8 cellular contexts compared by ENCODE assay signal in the genomic region with DNA sequence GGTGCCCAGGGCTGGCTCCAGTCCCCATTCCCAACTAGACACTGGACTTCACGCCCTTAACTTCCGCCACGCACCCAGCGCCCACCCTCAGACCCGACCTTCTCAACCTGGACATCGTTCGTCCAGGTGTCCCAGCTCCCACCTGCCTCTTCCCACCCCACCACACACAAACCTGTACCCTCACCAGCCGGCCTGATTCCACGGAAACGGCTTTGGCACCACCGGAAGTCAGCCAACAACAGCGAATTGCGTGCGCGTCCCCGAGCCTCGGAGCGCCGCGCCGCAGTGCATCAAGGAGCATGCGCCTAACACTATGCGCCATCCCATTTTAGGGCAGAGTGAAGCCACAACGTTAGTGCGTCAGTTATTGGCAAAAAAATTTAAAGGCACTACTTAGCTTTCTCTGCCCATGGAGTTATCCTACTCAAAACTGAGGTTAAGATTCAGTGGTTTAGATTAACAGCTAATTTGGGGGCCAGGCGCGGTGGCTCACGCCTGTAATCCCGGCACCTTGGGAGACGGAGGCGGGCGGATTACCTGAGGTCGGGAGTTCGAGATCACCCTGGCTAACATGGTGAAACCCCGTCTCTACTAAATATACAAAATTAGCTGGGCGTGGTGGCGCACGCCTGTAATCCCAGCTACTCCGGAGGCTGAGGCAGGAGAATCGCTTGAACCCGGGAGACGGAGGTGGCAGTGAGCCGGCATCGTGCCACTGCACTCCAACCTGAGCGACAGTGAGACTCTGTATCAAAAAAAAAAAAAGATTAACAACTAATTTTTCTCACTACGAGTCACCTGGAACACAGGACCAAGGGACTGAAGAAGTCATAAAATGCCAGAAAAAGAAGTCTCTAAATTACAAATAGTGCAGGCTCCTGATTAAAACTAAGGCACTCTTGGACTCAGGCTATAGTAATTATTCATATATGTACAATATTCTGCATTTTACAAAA. TPM values are rescaled to one million over a fixed set of nuclear protein-coding genes. Genes with fewer than 3 reads are reported as not detected.
DNase-seq lines count a peak whose midpoint lies in the region; ATAC-seq and TF ChIP-seq lines count a peak whose summit lies in the region.

A gene with protein sequence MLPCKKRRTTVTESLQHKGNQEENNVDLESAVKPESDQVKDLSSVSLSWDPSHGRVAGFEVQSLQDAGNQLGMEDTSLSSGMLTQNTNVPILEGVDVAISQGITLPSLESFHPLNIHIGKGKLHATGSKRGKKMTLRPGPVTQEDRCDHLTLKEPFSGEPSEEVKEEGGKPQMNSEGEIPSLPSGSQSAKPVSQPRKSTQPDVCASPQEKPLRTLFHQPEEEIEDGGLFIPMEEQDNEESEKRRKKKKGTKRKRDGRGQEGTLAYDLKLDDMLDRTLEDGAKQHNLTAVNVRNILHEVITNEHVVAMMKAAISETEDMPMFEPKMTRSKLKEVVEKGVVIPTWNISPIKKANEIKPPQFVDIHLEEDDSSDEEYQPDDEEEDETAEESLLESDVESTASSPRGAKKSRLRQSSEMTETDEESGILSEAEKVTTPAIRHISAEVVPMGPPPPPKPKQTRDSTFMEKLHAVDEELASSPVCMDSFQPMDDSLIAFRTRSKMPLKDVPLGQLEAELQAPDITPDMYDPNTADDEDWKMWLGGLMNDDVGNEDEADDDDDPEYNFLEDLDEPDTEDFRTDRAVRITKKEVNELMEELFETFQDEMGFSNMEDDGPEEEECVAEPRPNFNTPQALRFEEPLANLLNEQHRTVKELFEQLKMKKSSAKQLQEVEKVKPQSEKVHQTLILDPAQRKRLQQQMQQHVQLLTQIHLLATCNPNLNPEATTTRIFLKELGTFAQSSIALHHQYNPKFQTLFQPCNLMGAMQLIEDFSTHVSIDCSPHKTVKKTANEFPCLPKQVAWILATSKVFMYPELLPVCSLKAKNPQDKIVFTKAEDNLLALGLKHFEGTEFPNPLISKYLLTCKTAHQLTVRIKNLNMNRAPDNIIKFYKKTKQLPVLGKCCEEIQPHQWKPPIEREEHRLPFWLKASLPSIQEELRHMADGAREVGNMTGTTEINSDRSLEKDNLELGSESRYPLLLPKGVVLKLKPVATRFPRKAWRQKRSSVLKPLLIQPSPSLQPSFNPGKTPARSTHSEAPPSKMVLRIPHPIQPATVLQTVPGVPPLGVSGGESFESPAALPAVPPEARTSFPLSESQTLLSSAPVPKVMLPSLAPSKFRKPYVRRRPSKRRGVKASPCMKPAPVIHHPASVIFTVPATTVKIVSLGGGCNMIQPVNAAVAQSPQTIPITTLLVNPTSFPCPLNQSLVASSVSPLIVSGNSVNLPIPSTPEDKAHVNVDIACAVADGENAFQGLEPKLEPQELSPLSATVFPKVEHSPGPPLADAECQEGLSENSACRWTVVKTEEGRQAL (N-terminal part only) (minus strand): TSS at position 240 of the 956 bp plus-strand sequence. CDS start 3,434 bp downstream, outside the sequence.

- H3K4me3 Mint-ChIP-seq in CD8-positive, alpha-beta memory T cell, result peak within 1 kb of the TSS; percentile 95 to 100 (median 98)
- peak within 1 kb of the TSS; percentile 99 for H3K4me3 Mint-ChIP-seq in endodermal cell

- H2BK12ac ChIP-seq in mesenchymal stem cell (ENCODE audit: low read length in 2 of 2), result no peak within 1 kb of the TSS

- peak within 1 kb of the TSS; percentile 88 for H3K27ac ChIP-seq in CD8-positive, alpha-beta memory T cell (ENCODE audit: low read depth, low read length)
- peak within 1 kb of the TSS; percentile 86 for H3K27ac ChIP-seq in OCI-LY1 (ENCODE audit: low read depth, low read length, poor library complexity, severe bottlenecking)
- peak within 1 kb of the TSS; percentile 6 for H3K27ac ChIP-seq in endodermal cell (ENCODE audit: low read depth, low read length)
- peak within 1 kb of the TSS; percentile 1 for H3K27ac ChIP-seq in mesenchymal stem cell (ENCODE audit: low read length, poor library complexity, severe bottlenecking)

- no peaks in the 10 kb centered on the region for H3K9me3 Mint-ChIP-seq in CD8-positive, alpha-beta memory T cell
- no peaks in the 10 kb centered on the region for H3K9me3 Mint-ChIP-seq in endodermal cell

- POLR2A ChIA-PET in CD8-positive, alpha-beta memory T cell (lab: Charles Lee), result no interaction called here

- CTCF ChIA-PET in CD8-positive, alpha-beta memory T cell (lab: Charles Lee), result interaction anchor here (1.0 to 1.3 kb wide), 2 partner anchors 8 to 579 kb away, joined by 3 read pairs; no protein-coding TSS in a partner anchor

- H3K23ac ChIP-seq in mesenchymal stem cell (ENCODE audit: low read length in 2 of 2), result peak within 1 kb of the TSS in 1 of 2 experiments; percentile 97

- H2AFZ ChIP-seq in OCI-LY1 (ENCODE audit: low read length), result peak within 1 kb of the TSS; percentile 30; the same call in 1 of the 2 replicates
- H2AFZ ChIP-seq in mesenchymal stem cell (ENCODE audit: low read depth, low read length), result peak within 1 kb of the TSS; percentile 75

- H3K4me1 ChIP-seq in CD8-positive, alpha-beta memory T cell (ENCODE audit: insufficient read depth, low read length), result peaks cover 41% of the 10 kb centered on the region
- peaks cover 41% of the 10 kb centered on the region for H3K4me1 ChIP-seq in OCI-LY1 (ENCODE audit: insufficient read depth, low read length, severe bottlenecking)
- H3K4me1 ChIP-seq in endodermal cell (ENCODE audit: control insufficient read depth, insufficient read depth, low read length), result no peaks in the 10 kb centered on the region
- H3K4me1 ChIP-seq in mesenchymal stem cell (ENCODE audit: control insufficient read depth, insufficient read depth, low read depth, low read length), result peaks cover 7% of the 10 kb centered on the region

- peak within 1 kb of the TSS; percentile 54 for H2BK120ac ChIP-seq in mesenchymal stem cell (ENCODE audit: low read depth, low read length)

- TF ChIP-seq CTCF in OCI-LY1 (IDR thresholded peaks at IDR 0.05; ENCODE audit: low read length) (no peak), endodermal cell (conservative IDR thresholded peaks at IDR 0.05) (no peak)

- no peak within 1 kb of the TSS for H2BK15ac ChIP-seq in mesenchymal stem cell (ENCODE audit: low read depth, poor library complexity, severe bottlenecking)

- peak within 1 kb of the TSS; percentile 68 for H2BK5ac ChIP-seq in mesenchymal stem cell (ENCODE audit: low read depth, low read length, poor library complexity, severe bottlenecking)

- peak within 1 kb of the TSS; percentile 88 to 99 for H3K18ac ChIP-seq in mesenchymal stem cell (ENCODE audit: low read depth in 1 of 2, low read length in 2 of 2)

- H3K4me1 Mint-ChIP-seq in CD8-positive, alpha-beta memory T cell, result peaks cover 42 to 72% (median 63%) of the 10 kb centered on the region in 3 donors
- peaks cover 5% of the 10 kb centered on the region for H3K4me1 Mint-ChIP-seq in endodermal cell

- H3K27me3 ChIP-seq in CD8-positive, alpha-beta memory T cell (ENCODE audit: insufficient read depth, low read length, poor library complexity, severe bottlenecking), result no peaks in the 10 kb centered on the region
- no peaks in the 10 kb centered on the region for H3K27me3 ChIP-seq in OCI-LY1 (ENCODE audit: insufficient read depth, low read length)
- peaks cover 10% of the 10 kb centered on the region for H3K27me3 ChIP-seq in endodermal cell (ENCODE audit: control insufficient read depth, insufficient read depth, low read length, poor library complexity, severe bottlenecking)
- H3K27me3 ChIP-seq in mesenchymal stem cell (ENCODE audit: control insufficient read depth in 1 of 2, insufficient read depth in 1 of 2, low read length in 2 of 2), result no peaks in the 10 kb centered on the region

- peaks cover 22% of the 10 kb centered on the region for H3K36me3 ChIP-seq in CD8-positive, alpha-beta memory T cell (ENCODE audit: insufficient read depth, low read length)
- H3K36me3 ChIP-seq in OCI-LY1 (ENCODE audit: insufficient read depth, low read length) (peaks cover 25% of the 10 kb centered on the region; the same call in 1 of the 2 replicates), endodermal cell (ENCODE audit: control insufficient read depth, insufficient read depth, low read length) (peaks cover 31% of the 10 kb centered on the region), mesenchymal stem cell (ENCODE audit: control insufficient read depth in 1 of 2, insufficient read depth in 2 of 2, low read depth in 1 of 2, low read length in 2 of 2) (peaks cover 17 to 36% of the 10 kb centered on the region in 2 experiments)

- peak within 1 kb of the TSS; percentile 93 for H3K9ac ChIP-seq in OCI-LY1 (ENCODE audit: low read length)
- peak within 1 kb of the TSS; percentile 84 for H3K9ac ChIP-seq in endodermal cell (ENCODE audit: extremely low read depth, low read length, poor library complexity, severe bottlenecking)
- H3K9ac ChIP-seq in mesenchymal stem cell (ENCODE audit: low read length), result peak within 1 kb of the TSS; percentile 95

- peak; percentile 38 for ATAC-seq in GM21367 (IDR thresholded peaks at IDR 0.05; ENCODE audit: unreplicated experiment)

- 32 to 35% methylated on average over 38 to 46 of the region's 46 CpGs for WGBS in endodermal cell (ENCODE audit: insufficient coverage in 1 of 2, insufficient read length in 1 of 2), 2 experiments
- 32% methylated on average over 42 of the region's 46 CpGs for WGBS in mesenchymal stem cell

- no peaks in the 10 kb centered on the region for H3K9me2 ChIP-seq in OCI-LY1 (ENCODE audit: low read depth, low read length)

- H3K27me3 Mint-ChIP-seq in CD8-positive, alpha-beta memory T cell, result no peaks in the 10 kb centered on the region
- H3K27me3 Mint-ChIP-seq in endodermal cell (ENCODE audit: insufficient read depth), result peaks cover 15% of the 10 kb centered on the region

- no peaks in the 10 kb centered on the region for H4K20me1 ChIP-seq in OCI-LY1 (ENCODE audit: insufficient read depth, low read length)

- H3K27ac Mint-ChIP-seq in CD8-positive, alpha-beta memory T cell, result peak within 1 kb of the TSS; percentile 89 to 100 (median 99)
- peak within 1 kb of the TSS; percentile 98 for H3K27ac Mint-ChIP-seq in endodermal cell

- H3K79me2 ChIP-seq in OCI-LY1 (ENCODE audit: insufficient read depth, low read length), result peaks cover 11% of the 10 kb centered on the region

- H4K91ac ChIP-seq in mesenchymal stem cell (ENCODE audit: low read length), result peak within 1 kb of the TSS; percentile 70

- H3K79me1 ChIP-seq in mesenchymal stem cell (replicated peaks; ENCODE audit: low read length, poor library complexity, severe bottlenecking), result peaks cover 6% of the 10 kb centered on the region

- H3K36me3 Mint-ChIP-seq in CD8-positive, alpha-beta memory T cell, result peaks cover under 1 to 37% (median 2%) of the 10 kb centered on the region in 3 donors
- peaks cover 24% of the 10 kb centered on the region for H3K36me3 Mint-ChIP-seq in endodermal cell (ENCODE audit: low read depth)

- peak within 1 kb of the TSS in 1 of 2 experiments; percentile 84 for H3K4ac ChIP-seq in mesenchymal stem cell (ENCODE audit: low read depth in 1 of 2, low read length in 2 of 2)

- peaks cover 11% of the 10 kb centered on the region for H3F3A ChIP-seq in OCI-LY1 (ENCODE audit: insufficient read depth, low read length)

- peak within 1 kb of the TSS; percentile 88 for H3K4me3 ChIP-seq in CD8-positive, alpha-beta memory T cell (ENCODE audit: low read length)
- peak within 1 kb of the TSS; percentile 88 for H3K4me3 ChIP-seq in OCI-LY1 (ENCODE audit: low read depth, low read length, poor library complexity, severe bottlenecking)
- H3K4me3 ChIP-seq in endodermal cell (ENCODE audit: low read length), result peak within 1 kb of the TSS; percentile 91
- peak within 1 kb of the TSS; percentile 78 to 95 for H3K4me3 ChIP-seq in mesenchymal stem cell (ENCODE audit: insufficient read depth in 1 of 2, low read depth in 1 of 2, low read length in 2 of 2)

- no peaks in the 10 kb centered on the region for H3K9me3 ChIP-seq in CD8-positive, alpha-beta memory T cell (ENCODE audit: low read length)
- no peaks in the 10 kb centered on the region for H3K9me3 ChIP-seq in OCI-LY1 (ENCODE audit: low read length)
- no peaks in the 10 kb centered on the region for H3K9me3 ChIP-seq in endodermal cell (ENCODE audit: control insufficient read depth, low read length)
- H3K9me3 ChIP-seq in mesenchymal stem cell (ENCODE audit: control insufficient read depth, low read length), result no peaks in the 10 kb centered on the region

- H4K8ac ChIP-seq in mesenchymal stem cell (ENCODE audit: low read length), result peak within 1 kb of the TSS; percentile 96

- peak; percentile 82 to 92 (median 86) for DNase-seq in CD8-positive, alpha-beta memory T cell
- DNase-seq in HuH-7 (ENCODE audit: low spot score) (peak; percentile 92), endodermal cell (peak; percentile 95), mesenchymal stem cell (peak; percentile 93)
- peak; percentile 73 for DNase-seq in activated CD8-positive, alpha-beta memory T cell treated with anti-CD3 and anti-CD28 coated beads, Interleukin-2, amount 50 U/mL, for 24 hours (ENCODE audit: extremely low read depth)
- DNase-seq in stimulated activated CD8-positive, alpha-beta memory T cell treated with anti-CD3 and anti-CD28 coated beads, Interleukin-12 subunit alpha, Interleukin-12 subunit beta, amount 100 ng/mL, for 4 hours (ENCODE audit: low read depth), result peak; percentile 81

- peak within 1 kb of the TSS in 1 of 2 experiments; percentile 100 for H3K14ac ChIP-seq in mesenchymal stem cell (ENCODE audit: low read length in 2 of 2)

- H3K4me2 ChIP-seq in OCI-LY1 (ENCODE audit: low read length) (peak within 1 kb of the TSS; percentile 89), mesenchymal stem cell (ENCODE audit: low read length, poor library complexity, severe bottlenecking) (peak within 1 kb of the TSS; percentile 86)

- peak within 1 kb of the TSS; percentile 26 for H2AK5ac ChIP-seq in mesenchymal stem cell (ENCODE audit: low read length, severe bottlenecking)

RNA-seq across cellular contexts. Expression of the gene that starts here (rescaled TPM):
- 10 to 100 TPM; 53.3 to 60.8 TPM for total RNA-seq in CD8-positive, alpha-beta memory T cell
- 42.9 TPM for polyA plus RNA-seq in CD8-positive, alpha-beta memory T cell
- 10 to 100 TPM; 62.7 to 64.6 TPM for total RNA-seq in endodermal cell
- polyA plus RNA-seq in endodermal cell (2013, experiment 1 of 2), result 30.6 TPM
- polyA plus RNA-seq in endodermal cell (2013, experiment 2 of 2), result 27.4 TPM
- 15.9 TPM for polyA plus RNA-seq in mesenchymal stem cell (2013, experiment 1 of 2)
- polyA plus RNA-seq in mesenchymal stem cell (2013, experiment 2 of 2), result 14.2 TPM

Comparison
In these comparisons a context has a peak if more than half of its experiments do, and no peak if none do; other contexts are left out.
1. Peak in every context shown above with its lines: DNase-seq, ATAC-seq, H3K4me3 ChIP-seq and H3K27ac ChIP-seq.
2. H3K27ac ChIP-seq: peak in every context shown above with its lines; median percentile 88 in CD8-positive, alpha-beta memory T cell; 86 in OCI-LY1; 6 in endodermal cell; 1 in mesenchymal stem cell.